In the genomic region with DNA sequence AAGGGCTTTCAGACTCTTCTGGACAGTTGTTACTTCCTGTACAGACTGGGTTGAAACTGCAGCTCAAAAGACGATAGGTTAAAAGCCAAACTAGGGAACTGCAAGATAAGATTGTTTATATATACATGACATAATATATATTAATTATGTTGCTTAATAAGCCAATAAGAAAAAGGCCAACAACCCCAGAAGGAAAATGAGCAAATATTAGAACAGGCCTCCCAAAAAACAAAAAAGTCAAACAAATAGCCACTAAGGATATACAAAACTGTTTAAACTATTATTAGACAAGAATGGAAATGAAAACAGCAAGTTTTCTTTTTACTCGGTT, we compare ENCODE assay signal across 8 cellular contexts. TPM values are rescaled to one million over a fixed set of nuclear protein-coding genes. Genes with fewer than 3 reads are reported as not detected.
DNase-seq lines count a peak whose midpoint lies in the region; ATAC-seq, FAIRE-seq and TF ChIP-seq lines count a peak whose summit lies in the region.

No MANE protein-coding gene starts in this region.

- ATAC-seq in HG02763 (IDR thresholded peaks at IDR 0.05; ENCODE audit: unreplicated experiment) (no peak), GM21717 (IDR thresholded peaks at IDR 0.05; ENCODE audit: unreplicated experiment) (no peak)

- DNase-seq in GM12891 (ENCODE audit: insufficient read length, low spot score) = no peak
- DNase-seq in fibroblast of the aortic adventitia (ENCODE audit: low read depth) = no peak
- DNase-seq in skeletal muscle cell (ENCODE audit: low read depth) = no peak
- no peak for DNase-seq in NCI-H1092 (lab: John Stamatoyannopoulos, UW)
- no peak for DNase-seq in iPS-NIHi11 (ENCODE audit: low spot score)

- peak overlapping the region; percentile 82 for H2AFZ ChIP-seq in SU-DHL-6 (ENCODE audit: low read depth, low read length, severe bottlenecking)

- H3K4me3 ChIP-seq in SU-DHL-6 (ENCODE audit: insufficient read depth, low read length, poor library complexity, severe bottlenecking) (peak overlapping the region; percentile 90), fibroblast of the aortic adventitia (ENCODE audit: low read depth, low read length) (peak overlapping the region; percentile 80), skeletal muscle cell (ENCODE audit: low read depth, low read length) (peak overlapping the region; percentile 81)

- H3K36me3 ChIP-seq in SU-DHL-6 (ENCODE audit: low read length) = no peaks in the 10 kb centered on the region

- H3K9me2 ChIP-seq in SU-DHL-6 (replicated peaks; ENCODE audit: insufficient read depth, low read length) = no peaks in the 10 kb centered on the region

- no peaks in the 10 kb centered on the region for H3K27me3 ChIP-seq in SU-DHL-6 (ENCODE audit: low read length)

- peak overlapping the region; percentile 42 for H3K27ac ChIP-seq in SU-DHL-6 (ENCODE audit: low read depth, low read length)

- no peak for TF ChIP-seq POLR2A in GM12891 (IDR thresholded peaks at IDR 0.05; ENCODE audit: low read depth, low read length)

- no peaks in the 10 kb centered on the region for H4K20me1 ChIP-seq in SU-DHL-6 (ENCODE audit: low read depth, low read length)

- peaks cover 4% of the 10 kb centered on the region; the same call in 1 of the 2 replicates for H3F3A ChIP-seq in SU-DHL-6 (ENCODE audit: insufficient read depth)

- H3K9ac ChIP-seq in SU-DHL-6 (ENCODE audit: low read length) = peak overlapping the region; percentile 71

- no peak for FAIRE-seq in GM12891 (lab: Jason Lieb, UNC)

- H3K9me3 ChIP-seq in SU-DHL-6 (ENCODE audit: insufficient read depth, low read length) = no peaks in the 10 kb centered on the region

- H3K4me2 ChIP-seq in SU-DHL-6 (ENCODE audit: low read depth, low read length, poor library complexity, severe bottlenecking) = peak overlapping the region; percentile 79

- TF ChIP-seq CTCF in SU-DHL-6 (IDR thresholded peaks at IDR 0.05; ENCODE audit: insufficient read depth, low read length, poor library complexity, severe bottlenecking) (no peak), fibroblast of the aortic adventitia (IDR thresholded peaks at IDR 0.05; ENCODE audit: insufficient read depth, low read length) (no peak)

- peaks cover 10% of the 10 kb centered on the region for H3K79me2 ChIP-seq in SU-DHL-6 (ENCODE audit: insufficient read depth, low read length)

TF ChIP-seq in GM12891, 5 proteins besides CTCF, POLR2A, EP300 and RAD21:
- TF ChIP-seq POLR2AphosphoS5 (IDR thresholded peaks at IDR 0.05; ENCODE audit: low read depth, low read length) = no peak
- no peak for TF ChIP-seq POU2F2 (IDR thresholded peaks at IDR 0.05; ENCODE audit: low read depth, low read length)
- no peak for TF ChIP-seq TAF1 (IDR thresholded peaks at IDR 0.05; ENCODE audit: low read depth, low read length)
- TF ChIP-seq SPI1 (IDR thresholded peaks at IDR 0.05; ENCODE audit: low read depth, low read length) = no peak
- TF ChIP-seq PAX5 (IDR thresholded peaks at IDR 0.05; ENCODE audit: insufficient read depth, low read length, severe bottlenecking) = peak; percentile 27

RNA-seq across cellular contexts. Expression of gene CMTR2, which starts 0.5 kb away (rescaled TPM):
- polyA plus RNA-seq in GM12891 (2012; ENCODE audit: low read depth, missing spikeins) = 7.9 TPM
- total RNA-seq in fibroblast of the aortic adventitia (ENCODE audit: low replicate concordance) = 17.3 and 32.1 TPM in 2 replicates

RNA-seq across cellular contexts. Expression of gene HYDIN, which starts 59.2 kb away (rescaled TPM):
- polyA plus RNA-seq in GM12891 (2012; ENCODE audit: low read depth, missing spikeins) = 0.14 TPM
- total RNA-seq in fibroblast of the aortic adventitia (ENCODE audit: low replicate concordance) = 0.65 and 1.5 TPM in 2 replicates
